In the genomic region with DNA sequence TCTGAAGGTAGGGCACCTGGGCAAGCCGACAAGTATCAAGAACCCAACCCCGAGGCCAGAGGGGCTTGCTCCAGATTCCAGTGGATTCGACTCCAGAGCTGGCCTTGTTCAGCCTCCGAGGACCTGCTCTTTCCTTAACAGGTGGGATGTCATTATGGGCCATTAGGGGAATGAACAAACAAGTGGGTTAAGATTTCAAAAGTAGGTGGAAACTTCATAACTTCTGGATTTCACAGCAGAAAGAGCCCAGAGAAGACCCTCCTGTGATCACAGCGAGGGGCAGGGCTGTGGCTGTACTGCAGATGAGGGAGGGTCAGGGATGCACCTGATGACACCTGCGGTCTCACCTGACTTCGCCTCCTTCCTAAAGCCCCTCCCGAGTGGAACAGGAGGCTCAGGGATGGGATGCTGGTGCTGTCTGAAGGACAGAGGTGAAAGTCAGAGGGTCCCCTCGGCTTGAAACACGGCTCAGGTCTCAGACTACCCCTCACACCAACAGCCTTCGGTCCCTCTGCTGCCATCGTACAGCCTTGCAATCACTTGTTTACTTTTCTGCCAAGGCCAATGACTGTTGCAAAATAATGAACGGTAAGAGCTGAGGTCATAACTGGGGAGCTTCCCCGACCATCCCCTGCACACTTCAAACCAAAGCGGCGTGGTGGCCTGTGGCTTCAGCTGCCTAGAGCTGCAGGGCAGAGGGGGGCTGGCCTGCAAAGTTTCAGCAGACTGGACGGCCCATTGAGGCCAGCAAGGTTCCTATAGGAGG, we compare ENCODE assay signal across 1 cellular context.
A peak's percentile ranks its signal among the peaks of the same experiment; 100 is the strongest.
TF ChIP-seq lines count a peak whose summit lies in the region.

No MANE protein-coding gene starts in this region.

TF ChIP-seq in HepG2, 621 proteins besides CTCF, POLR2A, EP300 and RAD21 (continued from another document and continues in another):
- TF ChIP-seq, protein P1, sequence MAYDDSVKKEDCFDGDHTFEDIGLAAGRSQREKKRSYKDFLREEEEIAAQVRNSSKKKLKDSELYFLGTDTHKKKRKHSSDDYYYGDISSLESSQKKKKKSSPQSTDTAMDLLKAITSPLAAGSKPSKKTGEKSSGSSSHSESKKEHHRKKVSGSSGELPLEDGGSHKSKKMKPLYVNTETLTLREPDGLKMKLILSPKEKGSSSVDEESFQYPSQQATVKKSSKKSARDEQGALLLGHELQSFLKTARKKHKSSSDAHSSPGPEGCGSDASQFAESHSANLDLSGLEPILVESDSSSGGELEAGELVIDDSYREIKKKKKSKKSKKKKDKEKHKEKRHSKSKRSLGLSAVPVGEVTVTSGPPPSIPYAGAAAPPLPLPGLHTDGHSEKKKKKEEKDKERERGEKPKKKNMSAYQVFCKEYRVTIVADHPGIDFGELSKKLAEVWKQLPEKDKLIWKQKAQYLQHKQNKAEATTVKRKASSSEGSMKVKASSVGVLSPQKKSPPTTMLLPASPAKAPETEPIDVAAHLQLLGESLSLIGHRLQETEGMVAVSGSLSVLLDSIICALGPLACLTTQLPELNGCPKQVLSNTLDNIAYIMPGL (CRISPR knock-in tag; IDR thresholded peaks at IDR 0.05; ENCODE audit: borderline replicate concordance in 1 of 2, low read depth in 1 of 2), result peak in 1 of 2 experiments; percentile 50; a peak in 1 of 4 replicates
- TF ChIP-seq, protein P2, sequence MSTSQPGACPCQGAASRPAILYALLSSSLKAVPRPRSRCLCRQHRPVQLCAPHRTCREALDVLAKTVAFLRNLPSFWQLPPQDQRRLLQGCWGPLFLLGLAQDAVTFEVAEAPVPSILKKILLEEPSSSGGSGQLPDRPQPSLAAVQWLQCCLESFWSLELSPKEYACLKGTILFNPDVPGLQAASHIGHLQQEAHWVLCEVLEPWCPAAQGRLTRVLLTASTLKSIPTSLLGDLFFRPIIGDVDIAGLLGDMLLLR (CRISPR knock-in tag; IDR thresholded peaks at IDR 0.05), result 0 out of 2 replicates have a peak, but pooled peaks have one; percentile 54
- TF ChIP-seq ZSCAN29 (CRISPR knock-in tag; conservative IDR thresholded peaks at IDR 0.05) (no peak; the same call in 1 of the 2 replicates), SMYD3 (CRISPR knock-in tag; IDR thresholded peaks at IDR 0.05) (0 out of 2 replicates have a peak, but pooled peaks have one; percentile 15), CCAR2 (optimal IDR thresholded peaks at IDR 0.05; ENCODE audit: low read depth, low read length) (no peak), ZBTB7B (CRISPR knock-in tag; IDR thresholded peaks at IDR 0.05) (peak; percentile 65), ELF3 (CRISPR knock-in tag; IDR thresholded peaks at IDR 0.05) (peak; percentile 46; the same call in 1 of the 2 replicates), U2AF2 (IDR thresholded peaks at IDR 0.05; ENCODE audit: low read depth, low read length) (no peak), BORCS8-MEF2B (CRISPR knock-in tag; IDR thresholded peaks at IDR 0.05) (no peak; the same call in 1 of the 2 replicates), GFI1 (CRISPR knock-in tag; IDR thresholded peaks at IDR 0.05; ENCODE audit: borderline replicate concordance) (no peak; the same call in 1 of the 2 replicates), FOXP1 (IDR thresholded peaks at IDR 0.05) (no peak), FOXP1 (CRISPR knock-in tag; IDR thresholded peaks at IDR 0.05) (peak; percentile 86), ATRX (CRISPR knock-in tag; IDR thresholded peaks at IDR 0.05; ENCODE audit: borderline replicate concordance) (no peak), ZNF556 (CRISPR knock-in tag; IDR thresholded peaks at IDR 0.05; ENCODE audit: borderline replicate concordance) (no peak; the same call in 1 of the 2 replicates), SKI (IDR thresholded peaks at IDR 0.05; ENCODE audit: partially characterized antibody) (peak; percentile 37), ZNF678 (CRISPR knock-in tag; IDR thresholded peaks at IDR 0.05) (no peak), ZFP62 (CRISPR knock-in tag; IDR thresholded peaks at IDR 0.05) (no peak), MZF1 (CRISPR knock-in tag; IDR thresholded peaks at IDR 0.05; ENCODE audit: borderline replicate concordance) (no peak), RFX1 (IDR thresholded peaks at IDR 0.05) (no peak), HOXA7 (CRISPR knock-in tag; IDR thresholded peaks at IDR 0.05) (no peak), ETV6 (CRISPR knock-in tag; conservative IDR thresholded peaks at IDR 0.05) (0 out of 2 replicates have a peak, but pooled peaks have one; percentile 32), ZNF790 (CRISPR knock-in tag; IDR thresholded peaks at IDR 0.05; ENCODE audit: borderline replicate concordance) (no peak), POLR2AphosphoS2 (IDR thresholded peaks at IDR 0.05; ENCODE audit: low read depth, low read length) (no peak), NFKB2 (CRISPR knock-in tag; IDR thresholded peaks at IDR 0.05; ENCODE audit: borderline replicate concordance) (peak; percentile 77; the same call in 1 of the 2 replicates), ZNF549 (CRISPR knock-in tag; IDR thresholded peaks at IDR 0.05) (no peak), HNRNPK (IDR thresholded peaks at IDR 0.05; ENCODE audit: low read depth, low read length, poor library complexity, severe bottlenecking) (no peak), ZNF124 (CRISPR knock-in tag; IDR thresholded peaks at IDR 0.05) (peak; percentile 72), ZNF670 (CRISPR knock-in tag; IDR thresholded peaks at IDR 0.05; ENCODE audit: borderline replicate concordance) (peak; percentile 89), BRCA1 (CRISPR knock-in tag; IDR thresholded peaks at IDR 0.05) (no peak; the same call in 1 of the 2 replicates), ZNF629 (CRISPR knock-in tag; conservative IDR thresholded peaks at IDR 0.05) (no peak)
- TF ChIP-seq, protein P3, sequence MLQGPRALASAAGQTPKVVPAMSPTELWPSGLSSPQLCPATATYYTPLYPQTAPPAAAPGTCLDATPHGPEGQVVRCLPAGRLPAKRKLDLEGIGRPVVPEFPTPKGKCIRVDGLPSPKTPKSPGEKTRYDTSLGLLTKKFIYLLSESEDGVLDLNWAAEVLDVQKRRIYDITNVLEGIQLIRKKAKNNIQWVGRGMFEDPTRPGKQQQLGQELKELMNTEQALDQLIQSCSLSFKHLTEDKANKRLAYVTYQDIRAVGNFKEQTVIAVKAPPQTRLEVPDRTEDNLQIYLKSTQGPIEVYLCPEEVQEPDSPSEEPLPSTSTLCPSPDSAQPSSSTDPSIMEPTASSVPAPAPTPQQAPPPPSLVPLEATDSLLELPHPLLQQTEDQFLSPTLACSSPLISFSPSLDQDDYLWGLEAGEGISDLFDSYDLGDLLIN (CRISPR knock-in tag; IDR thresholded peaks at IDR 0.05; ENCODE audit: borderline replicate concordance), result no peak
- TF ChIP-seq, protein P4, sequence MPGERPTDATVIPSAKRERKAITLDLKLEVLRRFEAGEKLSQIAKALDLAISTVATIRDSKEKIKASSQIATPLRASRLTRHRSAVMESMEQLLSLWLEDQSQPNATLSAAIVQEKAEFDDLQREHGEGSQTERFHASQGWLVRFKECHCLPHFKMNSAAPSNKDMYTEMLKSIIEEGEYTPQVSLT (CRISPR knock-in tag; IDR thresholded peaks at IDR 0.05; ENCODE audit: borderline replicate concordance, low read depth), result no peak
- TF ChIP-seq, protein P5, sequence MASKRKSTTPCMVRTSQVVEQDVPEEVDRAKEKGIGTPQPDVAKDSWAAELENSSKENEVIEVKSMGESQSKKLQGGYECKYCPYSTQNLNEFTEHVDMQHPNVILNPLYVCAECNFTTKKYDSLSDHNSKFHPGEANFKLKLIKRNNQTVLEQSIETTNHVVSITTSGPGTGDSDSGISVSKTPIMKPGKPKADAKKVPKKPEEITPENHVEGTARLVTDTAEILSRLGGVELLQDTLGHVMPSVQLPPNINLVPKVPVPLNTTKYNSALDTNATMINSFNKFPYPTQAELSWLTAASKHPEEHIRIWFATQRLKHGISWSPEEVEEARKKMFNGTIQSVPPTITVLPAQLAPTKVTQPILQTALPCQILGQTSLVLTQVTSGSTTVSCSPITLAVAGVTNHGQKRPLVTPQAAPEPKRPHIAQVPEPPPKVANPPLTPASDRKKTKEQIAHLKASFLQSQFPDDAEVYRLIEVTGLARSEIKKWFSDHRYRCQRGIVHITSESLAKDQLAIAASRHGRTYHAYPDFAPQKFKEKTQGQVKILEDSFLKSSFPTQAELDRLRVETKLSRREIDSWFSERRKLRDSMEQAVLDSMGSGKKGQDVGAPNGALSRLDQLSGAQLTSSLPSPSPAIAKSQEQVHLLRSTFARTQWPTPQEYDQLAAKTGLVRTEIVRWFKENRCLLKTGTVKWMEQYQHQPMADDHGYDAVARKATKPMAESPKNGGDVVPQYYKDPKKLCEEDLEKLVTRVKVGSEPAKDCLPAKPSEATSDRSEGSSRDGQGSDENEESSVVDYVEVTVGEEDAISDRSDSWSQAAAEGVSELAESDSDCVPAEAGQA (IDR thresholded peaks at IDR 0.05; ENCODE audit: low read depth), result 0 out of 2 replicates have a peak, but pooled peaks have one; percentile 47
- TF ChIP-seq, protein P5 (CRISPR knock-in tag; IDR thresholded peaks at IDR 0.05; ENCODE audit: borderline replicate concordance), result no peak
- TF ChIP-seq, protein P6, sequence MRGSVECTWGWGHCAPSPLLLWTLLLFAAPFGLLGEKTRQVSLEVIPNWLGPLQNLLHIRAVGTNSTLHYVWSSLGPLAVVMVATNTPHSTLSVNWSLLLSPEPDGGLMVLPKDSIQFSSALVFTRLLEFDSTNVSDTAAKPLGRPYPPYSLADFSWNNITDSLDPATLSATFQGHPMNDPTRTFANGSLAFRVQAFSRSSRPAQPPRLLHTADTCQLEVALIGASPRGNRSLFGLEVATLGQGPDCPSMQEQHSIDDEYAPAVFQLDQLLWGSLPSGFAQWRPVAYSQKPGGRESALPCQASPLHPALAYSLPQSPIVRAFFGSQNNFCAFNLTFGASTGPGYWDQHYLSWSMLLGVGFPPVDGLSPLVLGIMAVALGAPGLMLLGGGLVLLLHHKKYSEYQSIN (CRISPR knock-in tag; IDR thresholded peaks at IDR 0.05; ENCODE audit: borderline replicate concordance), result no peak
- TF ChIP-seq, protein P7, sequence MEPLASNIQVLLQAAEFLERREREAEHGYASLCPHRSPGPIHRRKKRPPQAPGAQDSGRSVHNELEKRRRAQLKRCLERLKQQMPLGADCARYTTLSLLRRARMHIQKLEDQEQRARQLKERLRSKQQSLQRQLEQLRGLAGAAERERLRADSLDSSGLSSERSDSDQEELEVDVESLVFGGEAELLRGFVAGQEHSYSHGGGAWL (CRISPR knock-in tag; IDR thresholded peaks at IDR 0.05), result no peak
- TF ChIP-seq, protein P8, sequence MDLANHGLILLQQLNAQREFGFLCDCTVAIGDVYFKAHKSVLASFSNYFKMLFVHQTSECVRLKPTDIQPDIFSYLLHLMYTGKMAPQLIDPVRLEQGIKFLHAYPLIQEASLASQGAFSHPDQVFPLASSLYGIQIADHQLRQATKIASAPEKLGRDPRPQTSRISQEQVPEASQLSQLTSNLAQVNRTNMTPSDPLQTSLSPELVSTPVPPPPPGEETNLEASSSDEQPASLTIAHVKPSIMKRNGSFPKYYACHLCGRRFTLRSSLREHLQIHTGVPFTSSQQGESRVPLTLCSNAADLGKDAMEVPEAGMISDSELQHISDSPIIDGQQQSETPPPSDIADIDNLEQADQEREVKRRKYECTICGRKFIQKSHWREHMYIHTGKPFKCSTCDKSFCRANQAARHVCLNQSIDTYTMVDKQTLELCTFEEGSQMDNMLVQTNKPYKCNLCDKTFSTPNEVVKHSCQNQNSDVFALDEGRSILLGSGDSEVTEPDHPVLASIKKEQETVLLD (CRISPR knock-in tag; IDR thresholded peaks at IDR 0.05; ENCODE audit: low read depth), result 0 out of 2 replicates have a peak, but pooled peaks have one; percentile 40
- TF ChIP-seq, protein P9, sequence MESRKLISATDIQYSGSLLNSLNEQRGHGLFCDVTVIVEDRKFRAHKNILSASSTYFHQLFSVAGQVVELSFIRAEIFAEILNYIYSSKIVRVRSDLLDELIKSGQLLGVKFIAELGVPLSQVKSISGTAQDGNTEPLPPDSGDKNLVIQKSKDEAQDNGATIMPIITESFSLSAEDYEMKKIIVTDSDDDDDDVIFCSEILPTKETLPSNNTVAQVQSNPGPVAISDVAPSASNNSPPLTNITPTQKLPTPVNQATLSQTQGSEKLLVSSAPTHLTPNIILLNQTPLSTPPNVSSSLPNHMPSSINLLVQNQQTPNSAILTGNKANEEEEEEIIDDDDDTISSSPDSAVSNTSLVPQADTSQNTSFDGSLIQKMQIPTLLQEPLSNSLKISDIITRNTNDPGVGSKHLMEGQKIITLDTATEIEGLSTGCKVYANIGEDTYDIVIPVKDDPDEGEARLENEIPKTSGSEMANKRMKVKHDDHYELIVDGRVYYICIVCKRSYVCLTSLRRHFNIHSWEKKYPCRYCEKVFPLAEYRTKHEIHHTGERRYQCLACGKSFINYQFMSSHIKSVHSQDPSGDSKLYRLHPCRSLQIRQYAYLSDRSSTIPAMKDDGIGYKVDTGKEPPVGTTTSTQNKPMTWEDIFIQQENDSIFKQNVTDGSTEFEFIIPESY (CRISPR knock-in tag; IDR thresholded peaks at IDR 0.05), result peak; percentile 65; the same call in 1 of the 2 replicates
- TF ChIP-seq, protein P10, sequence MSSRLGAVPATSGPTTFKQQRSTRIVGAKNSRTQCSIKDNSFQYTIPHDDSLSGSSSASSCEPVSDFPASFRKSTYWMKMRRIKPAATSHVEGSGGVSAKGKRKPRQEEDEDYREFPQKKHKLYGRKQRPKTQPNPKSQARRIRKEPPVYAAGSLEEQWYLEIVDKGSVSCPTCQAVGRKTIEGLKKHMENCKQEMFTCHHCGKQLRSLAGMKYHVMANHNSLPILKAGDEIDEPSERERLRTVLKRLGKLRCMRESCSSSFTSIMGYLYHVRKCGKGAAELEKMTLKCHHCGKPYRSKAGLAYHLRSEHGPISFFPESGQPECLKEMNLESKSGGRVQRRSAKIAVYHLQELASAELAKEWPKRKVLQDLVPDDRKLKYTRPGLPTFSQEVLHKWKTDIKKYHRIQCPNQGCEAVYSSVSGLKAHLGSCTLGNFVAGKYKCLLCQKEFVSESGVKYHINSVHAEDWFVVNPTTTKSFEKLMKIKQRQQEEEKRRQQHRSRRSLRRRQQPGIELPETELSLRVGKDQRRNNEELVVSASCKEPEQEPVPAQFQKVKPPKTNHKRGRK (CRISPR knock-in tag; IDR thresholded peaks at IDR 0.05), result no peak
